8 cellular contexts compared by ENCODE assay signal in genomic region chr10:73167557-73168485, GRCh38. TPM values are rescaled to one million over a fixed set of nuclear protein-coding genes. Genes with fewer than 3 reads are reported as not detected.
DNase-seq lines count a peak whose midpoint lies in the region; ATAC-seq and TF ChIP-seq lines count a peak whose summit lies in the region.

Gene ECD, minus strand, starts transcription at chr10:73168008. Its CDS starts 4,071 bp downstream, at chr10:73163937.
Gene FAM149B1, plus strand, starts transcription at chr10:73168119. Its CDS starts 221 bp downstream, at chr10:73168340.

- H3K36me3 Mint-ChIP-seq in activated B cell treated with CpG ODN at 0.5 μM for 24 hours (ENCODE audit: low read depth) = peaks cover 25% of the 10 kb centered on the region
- no peaks in the 10 kb centered on the region for H3K36me3 Mint-ChIP-seq in immature natural killer cell

- TF ChIP-seq CTCF in activated B cell treated with CpG ODN at 0.5 μM for 24 hours (IDR thresholded peaks at IDR 0.05) = no peak

- peak within 1 kb of the TSS; percentile 93 for H3K27ac ChIP-seq in caudate nucleus (ENCODE audit: low read depth, low read length)

- POLR2A ChIA-PET in activated B cell treated with CpG ODN at 0.5 μM for 24 hours (lab: Charles Lee) = interaction anchor here (0.6 to 2.0 kb wide), 6 partner anchors 9 to 910 kb away, joined by 4 to 26 read pairs (median 7); partner anchors contain the start of genes DNAJC9, MRPS16 and P4HA1

- H3K4me3 Mint-ChIP-seq in activated B cell treated with CpG ODN at 0.5 μM for 24 hours (peak within 1 kb of the TSS; percentile 100), immature natural killer cell (peak within 1 kb of the TSS; percentile 98 to 100 (median 100))

- peaks cover 35% of the 10 kb centered on the region for H3K4me1 Mint-ChIP-seq in activated B cell treated with CpG ODN at 0.5 μM for 24 hours
- peaks cover 35 to 48% of the 10 kb centered on the region in 2 donors for H3K4me1 Mint-ChIP-seq in immature natural killer cell

- H3K9me3 Mint-ChIP-seq in activated B cell treated with CpG ODN at 0.5 μM for 24 hours = no peaks in the 10 kb centered on the region
- H3K9me3 Mint-ChIP-seq in immature natural killer cell = no peaks in the 10 kb centered on the region

- H3K27ac Mint-ChIP-seq in activated B cell treated with CpG ODN at 0.5 μM for 24 hours (peak within 1 kb of the TSS; percentile 99), immature natural killer cell (peak within 1 kb of the TSS; percentile 99 to 100 (median 100))

- H3K27me3 Mint-ChIP-seq in activated B cell treated with CpG ODN at 0.5 μM for 24 hours (no peaks in the 10 kb centered on the region), immature natural killer cell (ENCODE audit: low read depth in 3 of 3) (peaks cover 3 to 8% (median 7%) of the 10 kb centered on the region in 3 donors)

- ATAC-seq in GM18873 (IDR thresholded peaks at IDR 0.05; ENCODE audit: low FRiP score, unreplicated experiment) (peak; percentile 77), HG03159 (IDR thresholded peaks at IDR 0.05; ENCODE audit: unreplicated experiment) (peak; percentile 93), activated B cell treated with CpG ODN at 0.5 μM for 24 hours (ENCODE audit: low read depth) (peak; percentile 98)

- DNase-seq in AG08395 (ENCODE audit: low spot score) (peak; percentile 95), NCI-H345 (lab: John Stamatoyannopoulos, UW) (peak; percentile 88), activated B cell treated with CpG ODN at 0.5 μM for 24 hours (peak; percentile 95), caudate nucleus (lab: John Stamatoyannopoulos, UW) (peak; percentile 18 to 95 (median 88)), immature natural killer cell (peak; percentile 91 to 92 (median 91)), smooth muscle cell of the brain vasculature (ENCODE audit: low read depth, low spot score) (peak; percentile 84)

- CTCF ChIA-PET in activated B cell treated with CpG ODN at 0.5 μM for 24 hours (lab: Charles Lee) = interaction anchor here (0.8 to 2.4 kb wide), 3 partner anchors 9 to 72 kb away, joined by 3 to 14 read pairs (median 8); partner anchors contain the start of gene P4HA1

- intact Hi-C loops in activated B cell treated with CpG ODN at 0.5 μM for 24 hours (cut with micrococcal nuclease) = loop anchor here (1.0 to 10.0 kb wide), 7 partner anchors 58 to 814 kb away; partner anchors contain the start of genes DNAJB12, DNAJC9, MYOZ1 and NUDT13

RNA-seq across cellular contexts. Expression of gene ECD, which starts in this region (rescaled TPM):
- total RNA-seq in activated B cell treated with CpG ODN at 0.5 μM for 24 hours = 31.8 and 35.0 TPM in 2 replicates
- polyA plus RNA-seq in immature natural killer cell = 10 to 100 TPM; 26.3 to 41.8 (median 30.3) TPM

RNA-seq across cellular contexts. Expression of gene FAM149B1, which starts in this region (rescaled TPM):
- total RNA-seq in activated B cell treated with CpG ODN at 0.5 μM for 24 hours = 11.4 and 16.0 TPM in 2 replicates
- 1 to 10 TPM; 4.0 to 4.9 (median 4.5) TPM for polyA plus RNA-seq in immature natural killer cell

Comparison
In these comparisons a context has a peak if more than half of its experiments do, and no peak if none do; other contexts are left out.
1. Peak in every context shown above with its lines: DNase-seq, ATAC-seq and H3K27ac ChIP-seq.